31 cellular contexts compared by ENCODE assay signal in the genomic region with DNA sequence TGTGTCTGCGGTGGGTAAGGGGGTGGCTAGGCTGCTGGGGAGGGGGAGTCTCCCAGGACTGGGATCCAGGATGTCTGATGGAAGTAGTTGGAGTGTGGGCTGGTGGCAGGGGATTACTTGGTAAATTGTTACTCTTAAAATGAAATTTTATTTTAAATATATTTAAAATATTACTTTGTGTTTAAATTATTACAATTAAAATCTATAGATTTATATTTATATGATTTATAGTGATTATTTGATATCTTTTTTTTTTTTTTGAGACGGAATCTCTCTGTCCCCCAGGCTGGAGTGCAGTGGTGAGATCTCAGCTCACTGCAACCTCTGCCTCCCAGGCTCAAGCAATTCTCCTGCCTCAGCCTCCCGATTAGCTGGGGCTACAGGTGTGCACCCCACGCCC.
"Had no signal": no experiment of that assay in that cellular context is flagged by ENCODE, and none has a peak within 500 bp of the region (broad histone marks: within the 10 kb centered on the region; RNA-seq: fewer than 3 reads in every experiment).

No MANE protein-coding gene starts in this region.

- H3K4me1 ChIP-seq: breast epithelium, colonic mucosa, foreskin keratinocyte had no signal

- ATAC-seq: activated naive CD4-positive, alpha-beta T cell treated with anti-CD3 and anti-CD28 coated beads, Interleukin-2, amount 50 U/mL, for 72 hours; activated T-cell treated with anti-CD3 and anti-CD28 coated beads, Interleukin-2, amount 50 U/mL, for 72 hours; esophagus mucosa; foreskin keratinocyte; gastrocnemius medialis; heart left ventricle; T-helper 17 cell had no signal

- H3K4me3 Mint-ChIP-seq: activated CD4-positive, alpha-beta memory T cell treated with anti-CD3 and anti-CD28 coated beads, Interleukin-2, amount 10 ng/mL, durations not matched to agents 7 days and 5 days; activated CD4-positive, alpha-beta T cell treated with anti-CD3 and anti-CD28 coated beads, Interleukin-2, amount 10 ng/mL, durations not matched to agents 7 days and 5 days; activated naive CD4-positive, alpha-beta T cell treated with anti-CD3 and anti-CD28 coated beads, Interleukin-2, amount 10 ng/mL, durations not matched to agents 7 days and 5 days; activated naive CD8-positive, alpha-beta T cell treated with anti-CD3 and anti-CD28 coated beads, Interleukin-2, amount 10 ng/mL, durations not matched to agents 7 days and 5 days; activated T-cell treated with anti-CD3 and anti-CD28 coated beads, Interleukin-2, amount 50 U/mL, for 24 hours; activated T-cell treated with anti-CD3 and anti-CD28 coated beads, Interleukin-2, amount 50 U/mL, for 72 hours; brain; endodermal cell; T-helper 17 cell; T-helper 2 cell treated with Interferon-gamma antibody and Interleukin-4, amounts not matched to agents 5 μg/mL and 100 μg/mL, for 36 hours had no signal

- DNase-seq: activated CD4-positive, alpha-beta memory T cell treated with anti-CD3 and anti-CD28 coated beads, Interleukin-2, amount 10 ng/mL, durations not matched to agents 7 days and 5 days; activated CD4-positive, alpha-beta T cell treated with anti-CD3 and anti-CD28 coated beads for 1 hour; activated CD4-positive, alpha-beta T cell treated with anti-CD3 and anti-CD28 coated beads for 4 hours; activated CD4-positive, alpha-beta T cell treated with anti-CD3 and anti-CD28 coated beads, Interleukin-2, amount 10 ng/mL, durations not matched to agents 7 days and 5 days; activated CD4-positive, alpha-beta T cell treated with anti-CD3 and anti-CD28 coated beads, Interleukin-2, amount 50 U/mL, for 4 hours; activated CD8-positive, alpha-beta memory T cell treated with anti-CD3 and anti-CD28 coated beads, Interleukin-2, amount 50 U/mL, for 48 hours; activated gamma-delta T cell; activated naive CD4-positive, alpha-beta T cell; activated naive CD4-positive, alpha-beta T cell treated with anti-CD3 and anti-CD28 coated beads, Interleukin-2, amount 10 ng/mL, durations not matched to agents 7 days and 5 days; activated naive CD8-positive, alpha-beta T cell treated with anti-CD3 and anti-CD28 coated beads, Interleukin-2, amount 10 ng/mL, durations not matched to agents 7 days and 5 days; activated T-cell treated with anti-CD3 and anti-CD28 coated beads for 4 hours; activated T-cell treated with anti-CD3 and anti-CD28 coated beads, Interleukin-2, amount 50 U/mL, for 24 hours; activated T-cell treated with anti-CD3 and anti-CD28 coated beads, Interleukin-2, amount 50 U/mL, for 72 hours; central memory CD4-positive, alpha-beta T cell; cerebellar nuclear complex; colonic mucosa; effector memory CD4-positive, alpha-beta T cell; endodermal cell; foreskin keratinocyte; gastrocnemius medialis; glutamatergic neuron; heart left ventricle; T-helper 1 cell; T-helper 17 cell had no signal

- H3K36me3 Mint-ChIP-seq: activated naive CD4-positive, alpha-beta T cell treated with anti-CD3 and anti-CD28 coated beads, Interleukin-2, amount 10 ng/mL, durations not matched to agents 7 days and 5 days; activated naive CD4-positive, alpha-beta T cell treated with anti-CD3 and anti-CD28 coated beads, Interleukin-2, amount 50 U/mL, for 72 hours; activated naive CD8-positive, alpha-beta T cell treated with anti-CD3 and anti-CD28 coated beads, Interleukin-2, amount 10 ng/mL, durations not matched to agents 7 days and 5 days; brain had no signal

- H3K27ac Mint-ChIP-seq: activated CD4-positive, alpha-beta memory T cell treated with anti-CD3 and anti-CD28 coated beads, Interleukin-2, amount 10 ng/mL, durations not matched to agents 7 days and 5 days; activated CD4-positive, alpha-beta T cell treated with anti-CD3 and anti-CD28 coated beads, Interleukin-2, amount 10 ng/mL, durations not matched to agents 7 days and 5 days; activated naive CD4-positive, alpha-beta T cell treated with anti-CD3 and anti-CD28 coated beads, Interleukin-2, amount 10 ng/mL, durations not matched to agents 7 days and 5 days; activated naive CD4-positive, alpha-beta T cell treated with anti-CD3 and anti-CD28 coated beads, Interleukin-2, amount 50 U/mL, for 72 hours; activated T-cell treated with anti-CD3 and anti-CD28 coated beads, Interleukin-2, amount 50 U/mL, for 24 hours; activated T-cell treated with anti-CD3 and anti-CD28 coated beads, Interleukin-2, amount 50 U/mL, for 72 hours; endodermal cell; T-helper 17 cell; T-helper 2 cell treated with Interferon-gamma antibody and Interleukin-4, amounts not matched to agents 5 μg/mL and 100 μg/mL, for 36 hours had no signal

- H3K4me3 ChIP-seq: ascending aorta, breast epithelium, cardiac muscle cell, colonic mucosa, gastrocnemius medialis, heart left ventricle had no signal

- H3K27ac ChIP-seq: breast epithelium, cardiac muscle cell, colonic mucosa, foreskin keratinocyte, gastrocnemius medialis, heart left ventricle had no signal

- H3K27me3 Mint-ChIP-seq: activated T-cell treated with anti-CD3 and anti-CD28 coated beads, Interleukin-2, amount 50 U/mL, for 24 hours; brain; T-helper 17 cell had no signal

- H3K27me3 ChIP-seq: ascending aorta, breast epithelium, cardiac muscle cell, colonic mucosa, foreskin keratinocyte, gastrocnemius medialis, heart left ventricle had no signal

- H3K9me3 ChIP-seq: ascending aorta, breast epithelium, colonic mucosa, gastrocnemius medialis, heart left ventricle had no signal

- H3K36me3 ChIP-seq: ascending aorta, breast epithelium, cardiac muscle cell, colonic mucosa, gastrocnemius medialis had no signal

- H3K9me3 Mint-ChIP-seq: activated CD4-positive, alpha-beta memory T cell treated with anti-CD3 and anti-CD28 coated beads, Interleukin-2, amount 10 ng/mL, durations not matched to agents 7 days and 5 days; activated CD4-positive, alpha-beta T cell treated with anti-CD3 and anti-CD28 coated beads, Interleukin-2, amount 10 ng/mL, durations not matched to agents 7 days and 5 days; activated naive CD4-positive, alpha-beta T cell treated with anti-CD3 and anti-CD28 coated beads, Interleukin-2, amount 10 ng/mL, durations not matched to agents 7 days and 5 days; activated naive CD4-positive, alpha-beta T cell treated with anti-CD3 and anti-CD28 coated beads, Interleukin-2, amount 50 U/mL, for 72 hours; activated naive CD8-positive, alpha-beta T cell treated with anti-CD3 and anti-CD28 coated beads, Interleukin-2, amount 10 ng/mL, durations not matched to agents 7 days and 5 days; activated T-cell treated with anti-CD3 and anti-CD28 coated beads, Interleukin-2, amount 50 U/mL, for 24 hours; activated T-cell treated with anti-CD3 and anti-CD28 coated beads, Interleukin-2, amount 50 U/mL, for 72 hours; brain; endodermal cell; T-helper 2 cell treated with Interferon-gamma antibody and Interleukin-4, amounts not matched to agents 5 μg/mL and 100 μg/mL, for 36 hours had no signal
